1 cellular context compared by ENCODE assay signal in the genomic region with DNA sequence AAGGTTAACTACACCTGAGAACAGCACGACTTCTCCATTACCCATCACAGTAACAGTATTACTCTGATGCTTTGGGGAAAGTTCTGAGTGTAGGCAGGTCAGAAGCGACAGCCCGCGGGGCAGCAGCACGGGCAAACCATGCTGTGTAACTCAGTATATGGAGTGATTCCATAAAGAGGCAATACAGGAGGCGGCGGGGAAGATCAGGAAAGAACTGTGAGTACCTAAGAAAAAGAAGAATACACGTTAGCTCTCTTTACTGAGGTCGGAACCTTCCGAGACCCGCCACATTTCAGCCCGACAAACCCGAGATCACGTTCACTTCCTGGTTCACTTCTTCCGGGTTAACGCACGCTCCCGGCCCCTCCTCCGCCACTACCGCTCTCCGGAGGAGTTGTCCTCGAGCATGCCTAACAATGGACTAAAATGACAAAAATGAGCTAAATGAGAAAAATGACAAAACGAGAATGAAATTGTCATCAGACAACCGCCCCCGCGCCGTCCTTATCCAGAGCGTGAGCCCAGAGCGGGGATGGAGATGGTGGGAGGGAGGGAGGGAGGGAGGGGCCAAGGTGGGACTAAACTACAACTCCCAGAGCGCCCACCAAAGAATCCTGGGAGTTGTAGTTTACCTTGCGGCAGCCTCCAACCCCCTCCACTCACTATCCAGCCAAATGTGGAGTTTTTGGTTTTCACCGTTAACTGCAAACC.
A peak's percentile ranks its signal among the peaks of the same experiment; 100 is the strongest.
TF ChIP-seq lines count a peak whose summit lies in the region.

A gene with protein sequence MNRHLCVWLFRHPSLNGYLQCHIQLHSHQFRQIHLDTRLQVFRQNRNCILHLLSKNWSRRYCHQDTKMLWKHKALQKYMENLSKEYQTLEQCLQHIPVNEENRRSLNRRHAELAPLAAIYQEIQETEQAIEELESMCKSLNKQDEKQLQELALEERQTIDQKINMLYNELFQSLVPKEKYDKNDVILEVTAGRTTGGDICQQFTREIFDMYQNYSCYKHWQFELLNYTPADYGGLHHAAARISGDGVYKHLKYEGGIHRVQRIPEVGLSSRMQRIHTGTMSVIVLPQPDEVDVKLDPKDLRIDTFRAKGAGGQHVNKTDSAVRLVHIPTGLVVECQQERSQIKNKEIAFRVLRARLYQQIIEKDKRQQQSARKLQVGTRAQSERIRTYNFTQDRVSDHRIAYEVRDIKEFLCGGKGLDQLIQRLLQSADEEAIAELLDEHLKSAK (minus strand): TSS at position 316 of the 711 bp plus-strand sequence. CDS start 2,669 bp downstream, outside the sequence.

TF ChIP-seq in HepG2, 621 proteins besides CTCF, POLR2A, EP300 and RAD21 (continued from another document and continues in another):
- TF ChIP-seq ZHX2 (IDR thresholded peaks at IDR 0.05; ENCODE audit: low read depth): 0 out of 2 replicates have a peak, but pooled peaks have one; percentile 31
- no peak for TF ChIP-seq ZHX2 (CRISPR knock-in tag; IDR thresholded peaks at IDR 0.05; ENCODE audit: borderline replicate concordance)
- TF ChIP-seq RFX1 (IDR thresholded peaks at IDR 0.05): no peak
- no peak for TF ChIP-seq ZNF264 (CRISPR knock-in tag; IDR thresholded peaks at IDR 0.05)
- TF ChIP-seq ETV6 (CRISPR knock-in tag; conservative IDR thresholded peaks at IDR 0.05): peak; percentile 68; the same call in 1 of the 2 replicates
- no peak for TF ChIP-seq RBM22 (optimal IDR thresholded peaks at IDR 0.05; ENCODE audit: low read length)
- peak; percentile 45; the same call in 1 of the 2 replicates for TF ChIP-seq ZMYM4 (CRISPR knock-in tag; IDR thresholded peaks at IDR 0.05)
- TF ChIP-seq MLX (CRISPR knock-in tag; IDR thresholded peaks at IDR 0.05): no peak
- peak; percentile 17; the same call in 1 of the 2 replicates for TF ChIP-seq NR2F6 (IDR thresholded peaks at IDR 0.05)
- no peak for TF ChIP-seq NR2F6 (CRISPR knock-in tag; IDR thresholded peaks at IDR 0.05)
- no peak for TF ChIP-seq ZNF256 (CRISPR knock-in tag; conservative IDR thresholded peaks at IDR 0.05)
- TF ChIP-seq TEAD3 (CRISPR knock-in tag; optimal IDR thresholded peaks at IDR 0.05; ENCODE audit: borderline replicate concordance): peak; percentile 24
- TF ChIP-seq TCF7L2 (IDR thresholded peaks at IDR 0.05; ENCODE audit: low read depth, low read length): no peak
- TF ChIP-seq SPEN (CRISPR knock-in tag; IDR thresholded peaks at IDR 0.05; ENCODE audit: low read depth): peak; percentile 73
- no peak for TF ChIP-seq ZNF616 (CRISPR knock-in tag; IDR thresholded peaks at IDR 0.05; ENCODE audit: low read depth)
- TF ChIP-seq KLF12 (CRISPR knock-in tag; IDR thresholded peaks at IDR 0.05; ENCODE audit: borderline replicate concordance): 0 out of 2 replicates have a peak, but pooled peaks have one; percentile 65
- no peak for TF ChIP-seq ZNF615 (CRISPR knock-in tag; IDR thresholded peaks at IDR 0.05; ENCODE audit: borderline replicate concordance)
- TF ChIP-seq MAX (IDR thresholded peaks at IDR 0.05): peak; percentile 63; the same call in 1 of the 2 replicates
- TF ChIP-seq DMAP1 (CRISPR knock-in tag; IDR thresholded peaks at IDR 0.05): peak; percentile 66; the same call in 1 of the 2 replicates
- TF ChIP-seq CBX1 (IDR thresholded peaks at IDR 0.05; ENCODE audit: low read depth): no peak
- peak; percentile 86 for TF ChIP-seq IRF2 (CRISPR knock-in tag; IDR thresholded peaks at IDR 0.05)
- TF ChIP-seq SP1 (IDR thresholded peaks at IDR 0.05): no peak
- TF ChIP-seq SP1 (CRISPR knock-in tag; IDR thresholded peaks at IDR 0.05): peak; percentile 79
- TF ChIP-seq ZNF556 (CRISPR knock-in tag; IDR thresholded peaks at IDR 0.05; ENCODE audit: borderline replicate concordance): peak; percentile 35; the same call in 1 of the 2 replicates
- no peak for TF ChIP-seq AKNA (CRISPR knock-in tag; IDR thresholded peaks at IDR 0.05; ENCODE audit: borderline replicate concordance)
- TF ChIP-seq TCF12 (IDR thresholded peaks at IDR 0.05): no peak
- TF ChIP-seq TCF12 (CRISPR knock-in tag; IDR thresholded peaks at IDR 0.05): no peak
- TF ChIP-seq TRIM24 (CRISPR knock-in tag; IDR thresholded peaks at IDR 0.05): no peak
- TF ChIP-seq, protein P1, sequence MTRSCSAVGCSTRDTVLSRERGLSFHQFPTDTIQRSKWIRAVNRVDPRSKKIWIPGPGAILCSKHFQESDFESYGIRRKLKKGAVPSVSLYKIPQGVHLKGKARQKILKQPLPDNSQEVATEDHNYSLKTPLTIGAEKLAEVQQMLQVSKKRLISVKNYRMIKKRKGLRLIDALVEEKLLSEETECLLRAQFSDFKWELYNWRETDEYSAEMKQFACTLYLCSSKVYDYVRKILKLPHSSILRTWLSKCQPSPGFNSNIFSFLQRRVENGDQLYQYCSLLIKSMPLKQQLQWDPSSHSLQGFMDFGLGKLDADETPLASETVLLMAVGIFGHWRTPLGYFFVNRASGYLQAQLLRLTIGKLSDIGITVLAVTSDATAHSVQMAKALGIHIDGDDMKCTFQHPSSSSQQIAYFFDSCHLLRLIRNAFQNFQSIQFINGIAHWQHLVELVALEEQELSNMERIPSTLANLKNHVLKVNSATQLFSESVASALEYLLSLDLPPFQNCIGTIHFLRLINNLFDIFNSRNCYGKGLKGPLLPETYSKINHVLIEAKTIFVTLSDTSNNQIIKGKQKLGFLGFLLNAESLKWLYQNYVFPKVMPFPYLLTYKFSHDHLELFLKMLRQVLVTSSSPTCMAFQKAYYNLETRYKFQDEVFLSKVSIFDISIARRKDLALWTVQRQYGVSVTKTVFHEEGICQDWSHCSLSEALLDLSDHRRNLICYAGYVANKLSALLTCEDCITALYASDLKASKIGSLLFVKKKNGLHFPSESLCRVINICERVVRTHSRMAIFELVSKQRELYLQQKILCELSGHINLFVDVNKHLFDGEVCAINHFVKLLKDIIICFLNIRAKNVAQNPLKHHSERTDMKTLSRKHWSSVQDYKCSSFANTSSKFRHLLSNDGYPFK (CRISPR knock-in tag; IDR thresholded peaks at IDR 0.05; ENCODE audit: borderline replicate concordance): peak; percentile 23; the same call in 1 of the 2 replicates
- TF ChIP-seq NKX3-1 (CRISPR knock-in tag; IDR thresholded peaks at IDR 0.05): 0 out of 2 replicates have a peak, but pooled peaks have one; percentile 27
- no peak for TF ChIP-seq ZFYVE20 (CRISPR knock-in tag; IDR thresholded peaks at IDR 0.05; ENCODE audit: borderline replicate concordance, low read depth)
- TF ChIP-seq, protein P2, sequence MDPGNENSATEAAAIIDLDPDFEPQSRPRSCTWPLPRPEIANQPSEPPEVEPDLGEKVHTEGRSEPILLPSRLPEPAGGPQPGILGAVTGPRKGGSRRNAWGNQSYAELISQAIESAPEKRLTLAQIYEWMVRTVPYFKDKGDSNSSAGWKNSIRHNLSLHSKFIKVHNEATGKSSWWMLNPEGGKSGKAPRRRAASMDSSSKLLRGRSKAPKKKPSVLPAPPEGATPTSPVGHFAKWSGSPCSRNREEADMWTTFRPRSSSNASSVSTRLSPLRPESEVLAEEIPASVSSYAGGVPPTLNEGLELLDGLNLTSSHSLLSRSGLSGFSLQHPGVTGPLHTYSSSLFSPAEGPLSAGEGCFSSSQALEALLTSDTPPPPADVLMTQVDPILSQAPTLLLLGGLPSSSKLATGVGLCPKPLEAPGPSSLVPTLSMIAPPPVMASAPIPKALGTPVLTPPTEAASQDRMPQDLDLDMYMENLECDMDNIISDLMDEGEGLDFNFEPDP (CRISPR knock-in tag; conservative IDR thresholded peaks at IDR 0.05): no peak
- 0 out of 2 replicates have a peak, but pooled peaks have one; percentile 22 for TF ChIP-seq RXRB (CRISPR knock-in tag; IDR thresholded peaks at IDR 0.05; ENCODE audit: borderline replicate concordance)
- no peak for TF ChIP-seq ZNF569 (CRISPR knock-in tag; IDR thresholded peaks at IDR 0.05; ENCODE audit: borderline replicate concordance)
- no peak for TF ChIP-seq CCDC6 (CRISPR knock-in tag; IDR thresholded peaks at IDR 0.05)
- TF ChIP-seq DBP (CRISPR knock-in tag; IDR thresholded peaks at IDR 0.05; ENCODE audit: not compliant biosample characterization): no peak
- TF ChIP-seq SIN3A (IDR thresholded peaks at IDR 0.05; ENCODE audit: borderline replicate concordance, low read depth, low read length): 0 out of 2 replicates have a peak, but pooled peaks have one; percentile 78
- TF ChIP-seq FOSL2 (CRISPR knock-in tag; IDR thresholded peaks at IDR 0.05): 0 out of 2 replicates have a peak, but pooled peaks have one; percentile 17
- no peak for TF ChIP-seq SMAD1 (CRISPR knock-in tag; IDR thresholded peaks at IDR 0.05; ENCODE audit: borderline replicate concordance, low read depth)
- TF ChIP-seq, protein P3, sequence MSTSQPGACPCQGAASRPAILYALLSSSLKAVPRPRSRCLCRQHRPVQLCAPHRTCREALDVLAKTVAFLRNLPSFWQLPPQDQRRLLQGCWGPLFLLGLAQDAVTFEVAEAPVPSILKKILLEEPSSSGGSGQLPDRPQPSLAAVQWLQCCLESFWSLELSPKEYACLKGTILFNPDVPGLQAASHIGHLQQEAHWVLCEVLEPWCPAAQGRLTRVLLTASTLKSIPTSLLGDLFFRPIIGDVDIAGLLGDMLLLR (CRISPR knock-in tag; IDR thresholded peaks at IDR 0.05): no peak
